In genomic region chr12:8628731-8629130, GRCh38 we compare ENCODE assay signal across 30 cellular contexts. TPM values are rescaled to one million over a fixed set of nuclear protein-coding genes. Genes with fewer than 3 reads are reported as not detected.
DNase-seq lines count a peak whose midpoint lies in the region; ATAC-seq, FAIRE-seq and TF ChIP-seq lines count a peak whose summit lies in the region.
"Had no signal": no experiment of that assay in that cellular context is flagged by ENCODE, and none has a peak within 500 bp of the region (broad histone marks: within the 10 kb centered on the region; RNA-seq: fewer than 3 reads in every experiment).

No MANE protein-coding gene starts in this region.

- FAIRE-seq in GM12892 (lab: Jason Lieb, UNC) = no peak

- intact Hi-C loops in sciatic nerve (cut with DNase I) = no loop called here

- H3K27ac Mint-ChIP-seq in stimulated activated naive B cell treated with anti-CD40 and anti-IgM and Interleukin-4, amounts not matched to agents 10 μg/mL and 1 μg/mL and 100 μg/mL, for 72 hours = peak overlapping the region; percentile 73
- H3K27ac Mint-ChIP-seq: activated CD8-positive, alpha-beta T cell treated with anti-CD3 and anti-CD28 coated beads, Interleukin-2, amount 10 ng/mL, durations not matched to agents 7 days and 5 days; nephron; stimulated activated naive CD8-positive, alpha-beta T cell treated with anti-CD3 and anti-CD28 coated beads, Interleukin-15, amount 100 ng/mL, for 72 hours had no signal

- H3K27me3 ChIP-seq in adipocyte (replicated peaks; ENCODE audit: control insufficient read depth, insufficient read depth, low read length) = no peaks in the 10 kb centered on the region
- H3K27me3 ChIP-seq: upper lobe of right lung had no signal

- ATAC-seq in stimulated activated naive B cell treated with anti-CD40 and anti-IgM and Interleukin-4, amounts not matched to agents 10 μg/mL and 1 μg/mL and 100 μg/mL, for 72 hours (replicated peaks) = no peak
- no peak for ATAC-seq in sciatic nerve
- ATAC-seq: activated CD8-positive, alpha-beta T cell treated with anti-CD3 and anti-CD28 coated beads, Interleukin-2, amount 10 ng/mL, durations not matched to agents 7 days and 5 days; gastroesophageal sphincter; upper lobe of right lung had no signal

- peaks cover 0 to 5% of the 10 kb centered on the region in 2 donors for H3K9me3 Mint-ChIP-seq in stimulated activated naive B cell treated with anti-CD40 and anti-IgM and Interleukin-4, amounts not matched to agents 10 μg/mL and 1 μg/mL and 100 μg/mL, for 72 hours
- H3K9me3 Mint-ChIP-seq: central memory CD8-positive, alpha-beta T cell; nephron; stimulated activated naive CD8-positive, alpha-beta T cell treated with anti-CD3 and anti-CD28 coated beads, Interleukin-15, amount 100 ng/mL, for 72 hours had no signal

- no peak for TF ChIP-seq CTCF in GM12865 (IDR thresholded peaks at IDR 0.05; ENCODE audit: insufficient read depth, low read depth, low read length, missing control alignments)

- H3K4me3 ChIP-seq in GM12865 (ENCODE audit: low read depth, low read length) (no peak overlapping the region), adipocyte (ENCODE audit: low read length) (no peak overlapping the region)
- H3K4me3 ChIP-seq: gastroesophageal sphincter, upper lobe of right lung had no signal

- H3K36me3 Mint-ChIP-seq in stimulated activated naive B cell treated with anti-CD40 and anti-IgM and Interleukin-4, amounts not matched to agents 10 μg/mL and 1 μg/mL and 100 μg/mL, for 72 hours = peaks cover 4 to 11% of the 10 kb centered on the region in 2 donors

- no peak for TF ChIP-seq POLR2A in GM12892 (IDR thresholded peaks at IDR 0.05; ENCODE audit: low read depth, low read length)

- H3K4me1 Mint-ChIP-seq in stimulated activated naive B cell treated with anti-CD40 and anti-IgM and Interleukin-4, amounts not matched to agents 10 μg/mL and 1 μg/mL and 100 μg/mL, for 72 hours = peaks cover 14 to 35% of the 10 kb centered on the region in 2 donors

- DNase-seq in GM12865 (ENCODE audit: low read depth) = peak; percentile 38
- DNase-seq in adipocyte (ENCODE audit: low read depth) = peak; percentile 13
- peak; percentile 64 for DNase-seq in kidney tubule cell (ENCODE audit: low spot score)
- no peak for DNase-seq in stimulated activated naive B cell treated with anti-CD40 and anti-IgM and Interleukin-4, amounts not matched to agents 10 μg/mL and 1 μg/mL and 100 μg/mL, for 72 hours
- DNase-seq in sciatic nerve (ENCODE audit: low spot score) = no peak
- DNase-seq in GM12892 (ENCODE audit: insufficient read length) = no peak
- DNase-seq in NCI-H2029 (lab: John Stamatoyannopoulos, UW) = no peak
- no peak for DNase-seq in COR-L47 (lab: John Stamatoyannopoulos, UW)
- DNase-seq: activated CD8-positive, alpha-beta T cell treated with anti-CD3 and anti-CD28 coated beads, Interleukin-2, amount 10 ng/mL, durations not matched to agents 7 days and 5 days; activated T-cell treated with anti-CD3 and anti-CD28 coated beads, Interleukin-2, amount 50 U/mL, for 1 hour; amygdala; erythroblast; H9; KG1; NCI-H1092; NCI-H2107; posterior cingulate gyrus; RPMI8226; SK-N-SH; stimulated activated CD4-positive, alpha-beta T cell treated with anti-CD3 and anti-CD28 coated beads, Interleukin-2, amount 100 ng/mL, for 48 hours; stimulated activated naive CD8-positive, alpha-beta T cell treated with anti-CD3 and anti-CD28 coated beads, Interleukin-15, amount 100 ng/mL, for 72 hours; T-helper 9 cell; upper lobe of right lung had no signal

- peaks cover 21% of the 10 kb centered on the region for H3K4me1 ChIP-seq in adipocyte (ENCODE audit: control insufficient read depth, insufficient read depth, low read length)
- H3K4me1 ChIP-seq: gastroesophageal sphincter, upper lobe of right lung had no signal

- H3K9me3 ChIP-seq in adipocyte (ENCODE audit: control insufficient read depth, low read length) = no peaks in the 10 kb centered on the region
- H3K9me3 ChIP-seq: gastroesophageal sphincter, SK-N-SH, upper lobe of right lung had no signal

- H3K4me3 Mint-ChIP-seq in stimulated activated naive B cell treated with anti-CD40 and anti-IgM and Interleukin-4, amounts not matched to agents 10 μg/mL and 1 μg/mL and 100 μg/mL, for 72 hours = no peak overlapping the region
- H3K4me3 Mint-ChIP-seq: activated CD8-positive, alpha-beta T cell treated with anti-CD3 and anti-CD28 coated beads, Interleukin-2, amount 10 ng/mL, durations not matched to agents 7 days and 5 days; central memory CD8-positive, alpha-beta T cell; H9; nephron had no signal

- H3K27me3 Mint-ChIP-seq in stimulated activated naive B cell treated with anti-CD40 and anti-IgM and Interleukin-4, amounts not matched to agents 10 μg/mL and 1 μg/mL and 100 μg/mL, for 72 hours = no peaks in the 10 kb centered on the region
- H3K27me3 Mint-ChIP-seq: central memory CD8-positive, alpha-beta T cell; stimulated activated naive CD8-positive, alpha-beta T cell treated with anti-CD3 and anti-CD28 coated beads, Interleukin-15, amount 100 ng/mL, for 72 hours had no signal

- H3K36me3 ChIP-seq in adipocyte (ENCODE audit: control insufficient read depth, insufficient read depth, low read length, severe bottlenecking) = no peaks in the 10 kb centered on the region
- H3K36me3 ChIP-seq: gastroesophageal sphincter, upper lobe of right lung had no signal

- H3K9ac ChIP-seq in adipocyte (ENCODE audit: low read length) = no peak overlapping the region
- H3K9ac ChIP-seq: SK-N-SH had no signal

RNA-seq across cellular contexts. Expression of gene AICDA, which starts 16.1 kb away (rescaled TPM):
- total RNA-seq in sciatic nerve = 0.40 TPM
- 159 TPM for polyA plus RNA-seq in GM12892 (2012; ENCODE audit: missing spikeins)
- total RNA-seq: activated CD8-positive, alpha-beta T cell treated with anti-CD3 and anti-CD28 coated beads, Interleukin-2, amount 10 ng/mL, durations not matched to agents 7 days and 5 days; G401; gastroesophageal sphincter; HT-29; NCI-H460; skeletal muscle tissue had no signal
- polyA plus RNA-seq: SK-N-SH had no signal

RNA-seq across cellular contexts. Expression of gene MFAP5, which starts 33.9 kb away (rescaled TPM):
- 387 TPM for total RNA-seq in sciatic nerve
- polyA plus RNA-seq in GM12892 (2012; ENCODE audit: missing spikeins) = 0.66 TPM
- total RNA-seq: activated CD8-positive, alpha-beta T cell treated with anti-CD3 and anti-CD28 coated beads, Interleukin-2, amount 10 ng/mL, durations not matched to agents 7 days and 5 days; G401; HT-29; NCI-H460 had no signal

Comparison
In these comparisons a context has a peak if more than half of its experiments do, and no peak if none do; other contexts are left out.
1. DNase-seq: peak in GM12865 (single experiment), adipocyte (single experiment) and kidney tubule cell (single experiment); none in stimulated activated naive B cell treated with anti-CD40 and anti-IgM and Interleukin-4, amounts not matched to agents 10 μg/mL and 1 μg/mL and 100 μg/mL, for 72 hours (single experiment), sciatic nerve (single experiment), GM12892 (single experiment), NCI-H2029 (single experiment) and COR-L47 (single experiment).